8 cellular contexts compared by ENCODE assay signal in the genomic region with DNA sequence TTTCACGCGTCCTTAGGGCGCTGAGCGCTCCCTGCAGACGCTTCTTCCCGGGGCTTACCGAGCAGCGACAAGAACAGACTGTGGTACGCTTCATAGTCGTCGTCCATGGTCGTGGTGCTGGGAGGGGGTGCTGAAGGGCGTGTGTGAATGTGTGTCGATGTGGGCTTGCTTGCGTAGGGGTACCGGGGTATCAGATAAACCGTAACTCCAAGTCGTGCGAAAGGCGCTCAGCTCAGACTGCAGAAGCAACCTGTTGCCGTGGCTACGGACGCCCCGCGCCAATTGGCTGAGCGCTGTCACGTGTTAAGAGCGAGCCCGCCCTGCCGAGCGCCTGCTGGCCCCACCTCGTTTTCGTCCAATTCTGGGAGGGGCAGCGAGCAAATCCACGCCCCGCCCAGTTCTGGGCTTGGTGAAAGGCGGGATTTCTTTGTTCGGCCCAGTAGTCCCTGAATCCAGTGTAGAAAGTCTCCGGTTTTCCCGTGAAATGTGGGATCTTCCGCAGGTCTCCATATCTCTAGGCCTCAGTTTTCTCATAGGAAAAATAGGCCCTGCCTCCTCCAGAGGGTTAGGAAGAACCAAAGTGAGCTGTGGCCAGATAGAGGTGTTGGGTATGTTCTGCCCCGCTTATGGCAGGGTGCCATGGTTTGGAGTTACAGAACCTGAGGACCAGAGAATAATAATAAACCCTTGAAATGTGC. TPM values are rescaled to one million over a fixed set of nuclear protein-coding genes. Genes with fewer than 3 reads are reported as not detected.
DNase-seq lines count a peak whose midpoint lies in the region; ATAC-seq and TF ChIP-seq lines count a peak whose summit lies in the region.

A gene (minus strand): TSS at position 255 of the 698 bp plus-strand sequence. CDS start 148 bp downstream, at position 107.

- no peak for TF ChIP-seq CTCF in ascending aorta (IDR thresholded peaks at IDR 0.05)
- no peak for TF ChIP-seq CTCF in right atrium auricular region (IDR thresholded peaks at IDR 0.05)
- TF ChIP-seq CTCF in prostate gland (IDR thresholded peaks at IDR 0.05), result peak in 1 of 4 experiments; percentile 12
- TF ChIP-seq CTCF in upper lobe of left lung (IDR thresholded peaks at IDR 0.05), result no peak

- intact Hi-C loops in ascending aorta (cut with DNase I) (loop anchor here (1.0 kb wide), 2 partner anchors 11 to 29 kb away; a partner anchor contains a TSS), prostate gland (cut with DNase I) (no loop called here)

- H3K27ac ChIP-seq in ascending aorta, result peak within 1 kb of the TSS; percentile 49 to 52
- H3K27ac ChIP-seq in right atrium auricular region, result peak within 1 kb of the TSS; percentile 62 to 69
- H3K27ac ChIP-seq in prostate gland, result peak within 1 kb of the TSS; percentile 68
- H3K27ac ChIP-seq in upper lobe of left lung, result peak within 1 kb of the TSS in 3 of 4 donors; percentile 41 to 72 (median 50)

- peak; percentile 96 to 99 for ATAC-seq in upper lobe of left lung (ENCODE audit: low FRiP score in 2 of 2)

- TF ChIP-seq POLR2A in prostate gland (IDR thresholded peaks at IDR 0.05), result no peak
- peak in 1 of 4 donors; percentile 55 for TF ChIP-seq POLR2A in upper lobe of left lung (IDR thresholded peaks at IDR 0.05)

- DNase-seq in Daoy (ENCODE audit: low read depth), result peak; percentile 97
- DNase-seq in H4 (ENCODE audit: low spot score), result peak; percentile 88
- DNase-seq in NCI-H1092 (lab: John Stamatoyannopoulos, UW), result peak; percentile 93
- peak; percentile 84 for DNase-seq in T-helper 22 cell (ENCODE audit: low read depth)
- DNase-seq in ascending aorta (ENCODE audit: low spot score in 2 of 2), result peak; percentile 83 to 97
- DNase-seq in right atrium auricular region (ENCODE audit: low spot score), result peak; percentile 98
- DNase-seq in prostate gland (ENCODE audit: low spot score), result peak; percentile 96
- DNase-seq in upper lobe of left lung, result peak; percentile 99 to 100

- peak within 1 kb of the TSS; percentile 55 to 61 for H3K4me3 ChIP-seq in ascending aorta
- H3K4me3 ChIP-seq in right atrium auricular region, result peak within 1 kb of the TSS; percentile 36 to 50
- H3K4me3 ChIP-seq in prostate gland, result peak within 1 kb of the TSS; percentile 36 to 40
- peak within 1 kb of the TSS; percentile 39 to 67 (median 54) for H3K4me3 ChIP-seq in upper lobe of left lung

- no peaks in the 10 kb centered on the region for H3K27me3 ChIP-seq in ascending aorta
- no peaks in the 10 kb centered on the region for H3K27me3 ChIP-seq in right atrium auricular region
- H3K27me3 ChIP-seq in prostate gland (replicated peaks; ENCODE audit: insufficient read depth), result no peaks in the 10 kb centered on the region
- no peaks in the 10 kb centered on the region for H3K27me3 ChIP-seq in upper lobe of left lung

- no peaks in the 10 kb centered on the region for H3K9me3 ChIP-seq in ascending aorta
- no peaks in the 10 kb centered on the region for H3K9me3 ChIP-seq in right atrium auricular region
- H3K9me3 ChIP-seq in prostate gland, result no peaks in the 10 kb centered on the region
- H3K9me3 ChIP-seq in upper lobe of left lung, result no peaks in the 10 kb centered on the region

- H3K36me3 ChIP-seq in ascending aorta (peaks cover 25 to 32% of the 10 kb centered on the region in 2 donors), right atrium auricular region (peaks cover 32% of the 10 kb centered on the region), prostate gland (peaks cover 0 to 15% of the 10 kb centered on the region in 2 donors), upper lobe of left lung (peaks cover 19 to 34% (median 26%) of the 10 kb centered on the region in 4 donors)

- TF ChIP-seq EP300 in upper lobe of left lung (IDR thresholded peaks at IDR 0.05), result no peak

- H3K4me1 ChIP-seq in ascending aorta (peaks cover 0 to 6% of the 10 kb centered on the region in 2 donors), right atrium auricular region (peaks cover 0 to 15% of the 10 kb centered on the region in 2 donors), prostate gland (replicated peaks) (no peaks in the 10 kb centered on the region), upper lobe of left lung (peaks cover 13 to 19% (median 15%) of the 10 kb centered on the region in 4 donors)

- 2% methylated on average over 42 of the region's 42 CpGs for WGBS in prostate gland
- WGBS in upper lobe of left lung, 2 donors, result 2 to 5% methylated on average over 18 to 42 of the region's 42 CpGs

RNA-seq across cellular contexts. Expression of the gene that starts here (rescaled TPM):
- total RNA-seq in Daoy (2014; rRNA removed; shearing (Covaris generic)), result not detected in 2 replicates
- 0.06 TPM in 1 of 2 replicates, not detected in the other for total RNA-seq in H4 (2014; rRNA removed; shearing (Covaris generic))
- total RNA-seq in ascending aorta, result not detected
- under 1 TPM in 1 of 2 donors, not detected in 1; 0.28 TPM for total RNA-seq in right atrium auricular region
- total RNA-seq in prostate gland, result 10 to 100 TPM in 1 of 2 donors, 1 to 10 TPM in 1; 6.2 to 13.7 TPM
- 10 to 100 TPM in 1 of 6 donors, 1 to 10 TPM in 4, under 1 TPM in 1; 0.72 to 10.5 (median 5.1) TPM for total RNA-seq in upper lobe of left lung

Comparison
In these comparisons a context has a peak if more than half of its experiments do, and no peak if none do; other contexts are left out.
1. Peak in every context shown above with its lines: DNase-seq, ATAC-seq, H3K4me3 ChIP-seq and H3K27ac ChIP-seq.
2. Peak in DNase-seq in Daoy; RNA of the gene not detected or under 1 TPM.
3. Peak in DNase-seq in H4; RNA of the gene not detected or under 1 TPM.
4. Peak in DNase-seq, H3K4me3 ChIP-seq and H3K27ac ChIP-seq in ascending aorta; RNA of the gene not detected or under 1 TPM.
5. Peak in DNase-seq, H3K4me3 ChIP-seq and H3K27ac ChIP-seq in right atrium auricular region; RNA of the gene not detected or under 1 TPM.